Comparison of ENCODE assay signal across 1 cellular context in the genomic region with DNA sequence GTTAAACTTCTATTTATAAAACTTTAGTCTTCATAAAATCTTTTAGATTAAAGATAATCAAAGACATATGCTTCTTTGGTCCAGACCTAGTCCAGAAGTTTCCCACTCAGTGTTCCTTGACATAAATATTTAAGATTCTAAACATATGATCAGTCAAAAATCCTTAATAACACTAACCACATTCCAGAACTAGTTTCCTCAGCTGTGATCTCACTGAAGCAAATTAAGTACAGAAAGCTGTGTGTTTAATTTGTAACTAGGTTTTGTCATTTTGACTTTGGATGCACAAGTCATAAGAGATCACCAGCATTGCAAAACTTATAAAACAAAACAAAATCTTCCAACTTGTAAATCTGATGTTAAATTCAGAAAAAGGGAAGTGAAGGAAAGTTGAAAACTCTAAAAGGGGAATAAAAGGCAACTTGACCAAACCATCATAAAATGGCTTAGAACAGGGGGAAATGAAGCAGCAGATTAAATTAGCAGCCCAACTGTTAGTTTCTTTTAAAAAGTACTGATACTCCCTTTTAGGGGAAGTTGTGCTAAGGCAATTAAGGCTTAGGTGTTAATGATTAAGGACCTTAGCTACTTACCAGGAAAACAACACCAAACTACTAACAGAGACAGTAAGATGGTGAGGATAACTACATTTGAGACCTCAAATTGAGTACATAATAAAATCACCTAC.
TF ChIP-seq lines count a peak whose summit lies in the region.

No MANE protein-coding gene starts in this region.

TF ChIP-seq in SK-N-SH, 30 proteins besides CTCF, POLR2A, EP300 and RAD21 (continued from another document):
- TF ChIP-seq, protein P1, sequence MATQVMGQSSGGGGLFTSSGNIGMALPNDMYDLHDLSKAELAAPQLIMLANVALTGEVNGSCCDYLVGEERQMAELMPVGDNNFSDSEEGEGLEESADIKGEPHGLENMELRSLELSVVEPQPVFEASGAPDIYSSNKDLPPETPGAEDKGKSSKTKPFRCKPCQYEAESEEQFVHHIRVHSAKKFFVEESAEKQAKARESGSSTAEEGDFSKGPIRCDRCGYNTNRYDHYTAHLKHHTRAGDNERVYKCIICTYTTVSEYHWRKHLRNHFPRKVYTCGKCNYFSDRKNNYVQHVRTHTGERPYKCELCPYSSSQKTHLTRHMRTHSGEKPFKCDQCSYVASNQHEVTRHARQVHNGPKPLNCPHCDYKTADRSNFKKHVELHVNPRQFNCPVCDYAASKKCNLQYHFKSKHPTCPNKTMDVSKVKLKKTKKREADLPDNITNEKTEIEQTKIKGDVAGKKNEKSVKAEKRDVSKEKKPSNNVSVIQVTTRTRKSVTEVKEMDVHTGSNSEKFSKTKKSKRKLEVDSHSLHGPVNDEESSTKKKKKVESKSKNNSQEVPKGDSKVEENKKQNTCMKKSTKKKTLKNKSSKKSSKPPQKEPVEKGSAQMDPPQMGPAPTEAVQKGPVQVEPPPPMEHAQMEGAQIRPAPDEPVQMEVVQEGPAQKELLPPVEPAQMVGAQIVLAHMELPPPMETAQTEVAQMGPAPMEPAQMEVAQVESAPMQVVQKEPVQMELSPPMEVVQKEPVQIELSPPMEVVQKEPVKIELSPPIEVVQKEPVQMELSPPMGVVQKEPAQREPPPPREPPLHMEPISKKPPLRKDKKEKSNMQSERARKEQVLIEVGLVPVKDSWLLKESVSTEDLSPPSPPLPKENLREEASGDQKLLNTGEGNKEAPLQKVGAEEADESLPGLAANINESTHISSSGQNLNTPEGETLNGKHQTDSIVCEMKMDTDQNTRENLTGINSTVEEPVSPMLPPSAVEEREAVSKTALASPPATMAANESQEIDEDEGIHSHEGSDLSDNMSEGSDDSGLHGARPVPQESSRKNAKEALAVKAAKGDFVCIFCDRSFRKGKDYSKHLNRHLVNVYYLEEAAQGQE (IDR thresholded peaks at IDR 0.05; ENCODE audit: low read depth, low read length) = no peak
- no peak for TF ChIP-seq SIN3A (IDR thresholded peaks at IDR 0.05; ENCODE audit: borderline replicate concordance, low read depth, low read length)
- TF ChIP-seq, protein P2, sequence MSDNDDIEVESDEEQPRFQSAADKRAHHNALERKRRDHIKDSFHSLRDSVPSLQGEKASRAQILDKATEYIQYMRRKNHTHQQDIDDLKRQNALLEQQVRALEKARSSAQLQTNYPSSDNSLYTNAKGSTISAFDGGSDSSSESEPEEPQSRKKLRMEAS (IDR thresholded peaks at IDR 0.05; ENCODE audit: low read depth) = no peak
- TF ChIP-seq SMC3 (IDR thresholded peaks at IDR 0.05; ENCODE audit: low read depth, low read length) = no peak
- no peak for TF ChIP-seq TEAD4 (IDR thresholded peaks at IDR 0.05; ENCODE audit: borderline replicate concordance, insufficient read depth)
- TF ChIP-seq MEF2A (IDR thresholded peaks at IDR 0.05; ENCODE audit: borderline replicate concordance, low read depth) = 0 out of 2 replicates have a peak, but pooled peaks have one; percentile 33
- TF ChIP-seq POLR2AphosphoS5 (IDR thresholded peaks at IDR 0.05; ENCODE audit: low read depth, low read length) = peak; percentile 19; the same call in 1 of the 2 replicates
- no peak for TF ChIP-seq YY1 (IDR thresholded peaks at IDR 0.05; ENCODE audit: low read depth)
- TF ChIP-seq FOXM1 (IDR thresholded peaks at IDR 0.05; ENCODE audit: low read depth) = no peak
- no peak for TF ChIP-seq ELF1 (IDR thresholded peaks at IDR 0.05)
